Comparison of ENCODE assay signal across 10 cellular contexts in genomic region chr6:155417454-155417853, GRCh38. TPM values are rescaled to one million over a fixed set of nuclear protein-coding genes. Genes with fewer than 3 reads are reported as not detected.
DNase-seq lines count a peak whose midpoint lies in the region; ATAC-seq and TF ChIP-seq lines count a peak whose summit lies in the region.
"Had no signal": no experiment of that assay in that cellular context is flagged by ENCODE, and none has a peak within 500 bp of the region (broad histone marks: within the 10 kb centered on the region; RNA-seq: fewer than 3 reads in every experiment).

No MANE protein-coding gene starts in this region.

- peak overlapping the region; percentile 98 for H3K27ac Mint-ChIP-seq in activated CD4-positive, alpha-beta T cell treated with anti-CD3 and anti-CD28 coated beads for 36 hours
- peak overlapping the region; percentile 91 for H3K27ac Mint-ChIP-seq in stimulated activated memory B cell treated with anti-CD40 and anti-IgM and Interleukin-4, amounts not matched to agents 10 μg/mL and 1 μg/mL and 100 μg/mL, for 72 hours

- H3K27ac ChIP-seq in brain microvascular endothelial cell = peak overlapping the region; percentile 48

- H3K4me3 ChIP-seq in brain microvascular endothelial cell (ENCODE audit: low read depth, low read length) = no peak overlapping the region

- TF ChIP-seq CTCF in brain microvascular endothelial cell (IDR thresholded peaks at IDR 0.05; ENCODE audit: low read depth, low read length, missing control alignments) = no peak

- no peak for DNase-seq in activated CD4-positive, alpha-beta T cell treated with anti-CD3 and anti-CD28 coated beads for 36 hours
- DNase-seq in activated CD4-positive, alpha-beta T cell treated with anti-CD3 and anti-CD28 coated beads for 48 hours = no peak
- DNase-seq in NCI-H69 (lab: John Stamatoyannopoulos, UW) (peak; percentile 37), brain microvascular endothelial cell (no peak)
- DNase-seq in stimulated activated CD8-positive, alpha-beta memory T cell treated with anti-CD3 and anti-CD28 coated beads, Interleukin-4, amount 100 ng/mL, for 48 hours = no peak
- DNase-seq: cerebellar nuclear complex, NCI-H2081 treated with DMSO at 0.1 percent for 48 hours had no signal

- H3K27me3 Mint-ChIP-seq in activated CD4-positive, alpha-beta T cell treated with anti-CD3 and anti-CD28 coated beads for 36 hours = no peaks in the 10 kb centered on the region
- H3K27me3 Mint-ChIP-seq in stimulated activated memory B cell treated with anti-CD40 and anti-IgM and Interleukin-4, amounts not matched to agents 10 μg/mL and 1 μg/mL and 100 μg/mL, for 72 hours = no peaks in the 10 kb centered on the region

- H3K4me1 Mint-ChIP-seq in activated CD4-positive, alpha-beta T cell treated with anti-CD3 and anti-CD28 coated beads for 36 hours = peaks cover 48% of the 10 kb centered on the region
- H3K4me1 Mint-ChIP-seq in stimulated activated memory B cell treated with anti-CD40 and anti-IgM and Interleukin-4, amounts not matched to agents 10 μg/mL and 1 μg/mL and 100 μg/mL, for 72 hours = peaks cover 49% of the 10 kb centered on the region

- POLR2A ChIA-PET in activated CD4-positive, alpha-beta T cell treated with anti-CD3 and anti-CD28 coated beads for 36 hours (lab: Charles Lee) = interaction anchor here (0.9 to 1.5 kb wide), 4 partner anchors 101 to 1423 kb away, joined by 3 read pairs; no protein-coding TSS in a partner anchor

- in situ Hi-C loops in brain microvascular endothelial cell (cut with HindIII; ENCODE audit: low pct_ligation_motif_present, low sequenced_read_pairs) = no loop called here

- intact Hi-C loops in activated CD4-positive, alpha-beta T cell treated with anti-CD3 and anti-CD28 coated beads for 36 hours (cut with DNase I, micrococcal nuclease) = loop anchor here in 1 of 2 experiments (5.0 to 10.0 kb wide), 4 partner anchors 685 to 1173 kb away; partner anchors contain the start of gene SCAF8

- peaks cover 2% of the 10 kb centered on the region for H3K9me3 Mint-ChIP-seq in activated CD4-positive, alpha-beta T cell treated with anti-CD3 and anti-CD28 coated beads for 36 hours (ENCODE audit: low read depth)
- no peaks in the 10 kb centered on the region for H3K9me3 Mint-ChIP-seq in stimulated activated memory B cell treated with anti-CD40 and anti-IgM and Interleukin-4, amounts not matched to agents 10 μg/mL and 1 μg/mL and 100 μg/mL, for 72 hours

- no peak for ATAC-seq in activated CD4-positive, alpha-beta T cell treated with anti-CD3 and anti-CD28 coated beads for 36 hours
- no peak for ATAC-seq in stimulated activated memory B cell treated with anti-CD40 and anti-IgM and Interleukin-4, amounts not matched to agents 10 μg/mL and 1 μg/mL and 100 μg/mL, for 72 hours
- ATAC-seq in GM21737 (IDR thresholded peaks at IDR 0.05; ENCODE audit: unreplicated experiment) (no peak), GM19035 (IDR thresholded peaks at IDR 0.05; ENCODE audit: unreplicated experiment) (no peak)

- no peaks in the 10 kb centered on the region for H3K36me3 ChIP-seq in brain microvascular endothelial cell (replicated peaks)

- H3K27me3 ChIP-seq in brain microvascular endothelial cell (replicated peaks) = no peaks in the 10 kb centered on the region

- H3K36me3 Mint-ChIP-seq in activated CD4-positive, alpha-beta T cell treated with anti-CD3 and anti-CD28 coated beads for 36 hours (ENCODE audit: low read depth) = peaks cover 3% of the 10 kb centered on the region
- H3K36me3 Mint-ChIP-seq in stimulated activated memory B cell treated with anti-CD40 and anti-IgM and Interleukin-4, amounts not matched to agents 10 μg/mL and 1 μg/mL and 100 μg/mL, for 72 hours = no peaks in the 10 kb centered on the region

- H3K4me3 Mint-ChIP-seq in activated CD4-positive, alpha-beta T cell treated with anti-CD3 and anti-CD28 coated beads for 36 hours = peak overlapping the region; percentile 65
- H3K4me3 Mint-ChIP-seq in stimulated activated memory B cell treated with anti-CD40 and anti-IgM and Interleukin-4, amounts not matched to agents 10 μg/mL and 1 μg/mL and 100 μg/mL, for 72 hours = peak overlapping the region; percentile 66

- CTCF ChIA-PET in activated CD4-positive, alpha-beta T cell treated with anti-CD3 and anti-CD28 coated beads for 36 hours (lab: Charles Lee) = interaction anchor here (0.6 to 1.1 kb wide), 5 partner anchors 9 to 1359 kb away, joined by 3 to 5 read pairs (median 3); no protein-coding TSS in a partner anchor

RNA-seq across cellular contexts. Expression of gene NOX3, which starts 38.2 kb away (rescaled TPM):
- not detected for total RNA-seq in activated CD4-positive, alpha-beta T cell treated with anti-CD3 and anti-CD28 coated beads for 36 hours
